ENCODE assay signal across 1 cellular context in genomic region chr4:78629991-78630541, GRCh38.
TF ChIP-seq lines count a peak whose summit lies in the region.

No MANE protein-coding gene starts in this region.

TF ChIP-seq in K562, 482 proteins besides CTCF, POLR2A, EP300 and RAD21 (continued from another document and continues in another):
- TF ChIP-seq ZMIZ1 (IDR thresholded peaks at IDR 0.05; ENCODE audit: low read depth in 2 of 2, low read length in 2 of 2) (no peak), SMAD4 (CRISPR knock-in tag; conservative IDR thresholded peaks at IDR 0.05) (peak; percentile 71), ZNF324 (CRISPR knock-in tag; IDR thresholded peaks at IDR 0.05) (no peak), NELFE (IDR thresholded peaks at IDR 0.05; ENCODE audit: insufficient read depth, insufficient read length) (no peak), MGA (IDR thresholded peaks at IDR 0.05) (peak; percentile 62), CTBP1 (IDR thresholded peaks at IDR 0.05; ENCODE audit: borderline replicate concordance) (peak; percentile 51; the same call in 1 of the 2 replicates), NR1H2 (CRISPR knock-in tag; IDR thresholded peaks at IDR 0.05) (no peak), ZNF561 (CRISPR knock-in tag; conservative IDR thresholded peaks at IDR 0.05) (no peak), ZNF280B (CRISPR knock-in tag; IDR thresholded peaks at IDR 0.05) (no peak), CBX8 (IDR thresholded peaks at IDR 0.05; ENCODE audit: borderline replicate concordance, extremely low read depth, low read depth, low read length, poor library complexity, severe bottlenecking) (no peak), ELF1 (tag; IDR thresholded peaks at IDR 0.05) (0 out of 2 replicates have a peak, but pooled peaks have one; percentile 25), RAD51 (IDR thresholded peaks at IDR 0.05; ENCODE audit: borderline replicate concordance, low read depth) (peak; percentile 94), MEIS2 (IDR thresholded peaks at IDR 0.05; ENCODE audit: partially characterized antibody) (peak; percentile 84), SOX6 (IDR thresholded peaks at IDR 0.05) (peak; percentile 72), L3MBTL2 (IDR thresholded peaks at IDR 0.05) (peak; percentile 51; the same call in 1 of the 2 replicates), PKNOX1 (IDR thresholded peaks at IDR 0.05) (peak; percentile 76), NUFIP1 (IDR thresholded peaks at IDR 0.05; ENCODE audit: partially characterized antibody) (no peak), MXD1 (CRISPR knock-in tag; IDR thresholded peaks at IDR 0.05; ENCODE audit: borderline replicate concordance, poor library complexity, severe bottlenecking) (no peak), CEBPB (tag; IDR thresholded peaks at IDR 0.05) (peak; percentile 92), ZNF592 (IDR thresholded peaks at IDR 0.05) (peak; percentile 84; the same call in 1 of the 2 replicates), SNIP1 (IDR thresholded peaks at IDR 0.05; ENCODE audit: low read depth) (no peak), SRSF1 (IDR thresholded peaks at IDR 0.05; ENCODE audit: low read depth, low read length) (no peak), TGIF2 (CRISPR knock-in tag; IDR thresholded peaks at IDR 0.05) (no peak), KLF1 (tag; IDR thresholded peaks at IDR 0.05) (no peak), NFIC (IDR thresholded peaks at IDR 0.05) (peak; percentile 42), SMARCB1 (IDR thresholded peaks at IDR 0.05; ENCODE audit: insufficient read length, low read depth) (no peak), TAL1 (IDR thresholded peaks at IDR 0.05) (peak; percentile 52), ARID3A (IDR thresholded peaks at IDR 0.05; ENCODE audit: borderline replicate concordance, low read depth, low read length) (peak; percentile 68; the same call in 1 of the 2 replicates), HIVEP1 (CRISPR knock-in tag; IDR thresholded peaks at IDR 0.05) (0 out of 2 replicates have a peak, but pooled peaks have one; percentile 23), ZFPM2 (CRISPR knock-in tag; IDR thresholded peaks at IDR 0.05) (no peak)
